ENCODE assay signal across 8 cellular contexts in genomic region chrX:46838482-46838857, GRCh38. TPM values are rescaled to one million over a fixed set of nuclear protein-coding genes. Genes with fewer than 3 reads are reported as not detected.
A peak's percentile ranks its signal among the peaks of the same experiment; 100 is the strongest.
DNase-seq lines count a peak whose midpoint lies in the region; ATAC-seq, FAIRE-seq and TF ChIP-seq lines count a peak whose summit lies in the region.

No MANE protein-coding gene starts in this region.

- DNase-seq in AG09309 (ENCODE audit: low read depth) (no peak), K562 (ENCODE audit: extremely low read depth in 1 of 4, low spot score in 3 of 4) (no peak), mesothelial cell of epicardium (ENCODE audit: low spot score in 2 of 2, unreplicated experiment in 2 of 2) (no peak), HuH-7 (ENCODE audit: low spot score) (no peak)

- H3K27ac ChIP-seq in HUES6 (ENCODE audit: low read depth, low read length): no peak overlapping the region
- H3K27ac ChIP-seq in K562 (ENCODE audit: extremely low read depth, low read depth, low read length): no peak overlapping the region

- no peak for TF ChIP-seq POLR2A in K562 (conservative IDR thresholded peaks at IDR 0.05)
- TF ChIP-seq POLR2A in GM18505 (IDR thresholded peaks at IDR 0.05; ENCODE audit: borderline replicate concordance, extremely low read depth, insufficient read depth, insufficient read length): no peak

- H3K79me2 ChIP-seq in K562 (ENCODE audit: control insufficient read depth, insufficient read depth, low read length): peaks cover 35% of the 10 kb centered on the region

- H3K4me3 ChIP-seq in AG09309 (ENCODE audit: control insufficient read depth, low read depth, low read length) (peak overlapping the region; percentile 50), HUES6 (ENCODE audit: low read depth, low read length) (peak overlapping the region; percentile 78), K562 (peak overlapping the region; percentile 69)

- no peaks in the 10 kb centered on the region for H3K36me3 ChIP-seq in HUES6 (ENCODE audit: control insufficient read depth, insufficient read depth, low read length)
- H3K36me3 ChIP-seq in K562 (ENCODE audit: control insufficient read depth, insufficient read depth, low read length): no peaks in the 10 kb centered on the region

- no peak for FAIRE-seq in K562 (lab: Jason Lieb, UNC)

- peak overlapping the region; percentile 98 for H3K27ac Mint-ChIP-seq in mesothelial cell of epicardium

- BruUV-seq in K562 (replicated peaks; lab: Mats Ljungman, UMichigan): no TSS peak

- H3K9me3 Mint-ChIP-seq in mesothelial cell of epicardium: peaks cover 13% of the 10 kb centered on the region

- TF ChIP-seq CTCF in AG09309 (IDR thresholded peaks at IDR 0.05; ENCODE audit: control insufficient read depth, insufficient read depth, low read depth, low read length, missing control alignments) (no peak), K562 (IDR thresholded peaks at IDR 0.05 in 2 of 3, conservative IDR thresholded peaks at IDR 0.05 in 1 of 3; ENCODE audit: insufficient read depth in 2 of 3, low read depth in 1 of 3, low read length in 3 of 3) (no peak), mesothelial cell of epicardium (IDR thresholded peaks at IDR 0.05; ENCODE audit: unreplicated experiment) (no peak)

- no peak for TF ChIP-seq RAD21 in K562 (CRISPR knock-in tag; conservative IDR thresholded peaks at IDR 0.05 in 1 of 2, IDR thresholded peaks at IDR 0.05 in 1 of 2)

- peak overlapping the region; percentile 97 for H3K4me3 Mint-ChIP-seq in mesothelial cell of epicardium

- H3K4me1 ChIP-seq in HUES6 (ENCODE audit: control insufficient read depth, insufficient read depth, low read length) (peaks cover 11% of the 10 kb centered on the region), K562 (replicated peaks in 1 of 2; ENCODE audit: control insufficient read depth in 2 of 2, insufficient read depth in 2 of 2, low read length in 2 of 2) (no peaks in the 10 kb centered on the region)

- H3K27me3 ChIP-seq in HUES6 (ENCODE audit: control insufficient read depth, insufficient read depth, low read length) (no peaks in the 10 kb centered on the region), K562 (ENCODE audit: control insufficient read depth in 2 of 2, insufficient read depth in 2 of 2, low read length in 2 of 2) (no peaks in the 10 kb centered on the region)

- intact Hi-C loops in K562 (cut with micrococcal nuclease): no loop called here

- no peaks in the 10 kb centered on the region for H3K36me3 Mint-ChIP-seq in mesothelial cell of epicardium

- H3K4me2 ChIP-seq in K562 (ENCODE audit: insufficient read depth, low read length): peak overlapping the region; percentile 35; the same call in 1 of the 2 replicates

- H3K27me3 Mint-ChIP-seq in mesothelial cell of epicardium (ENCODE audit: low read depth): no peaks in the 10 kb centered on the region

- CTCF ChIA-PET in K562 (lab: Yijun Ruan, JAX; ENCODE audit: low intra/inter-chr PET ratio): no interaction called here

- in situ Hi-C loops in K562 (cut with MboI): no loop called here

- no peak for TF ChIP-seq EP300 in K562 (IDR thresholded peaks at IDR 0.05; ENCODE audit: low read length)

- no peak overlapping the region for H2AFZ ChIP-seq in K562 (ENCODE audit: low read depth, low read length)

- ATAC-seq in K562 (no peak), HG02938 (IDR thresholded peaks at IDR 0.05; ENCODE audit: unreplicated experiment) (no peak), GM18505 (IDR thresholded peaks at IDR 0.05; ENCODE audit: unreplicated experiment) (no peak), GM21390 (IDR thresholded peaks at IDR 0.05; ENCODE audit: unreplicated experiment) (no peak)

- peak overlapping the region; percentile 10 for H3K9ac ChIP-seq in HUES6 (ENCODE audit: low read length)
- peak overlapping the region in 1 of 2 experiments; percentile 77; a peak in 1 of 4 replicates for H3K9ac ChIP-seq in K562 (ENCODE audit: insufficient read depth in 1 of 2, low read depth in 2 of 2, low read length in 2 of 2)

- no peaks in the 10 kb centered on the region for H4K20me1 ChIP-seq in K562 (replicated peaks; ENCODE audit: control insufficient read depth, insufficient read depth, low read length)

- H3K9me1 ChIP-seq in K562 (ENCODE audit: control insufficient read depth, insufficient read depth, low read length): no peaks in the 10 kb centered on the region

- POLR2A ChIA-PET in K562 (lab: Yijun Ruan, JAX): no interaction called here

- H3K4me1 Mint-ChIP-seq in mesothelial cell of epicardium: peaks cover 19% of the 10 kb centered on the region

- WGBS in K562 (ENCODE audit: insufficient coverage, low coverage, missing lambda C conversion rate): 0% methylated on average over 1 of the region's 1 CpG

- no peaks in the 10 kb centered on the region for H3K9me3 ChIP-seq in HUES6 (ENCODE audit: control insufficient read depth, insufficient read depth, low read depth, low read length)
- H3K9me3 ChIP-seq in K562 (replicated peaks; ENCODE audit: control insufficient read depth, insufficient read depth, low read depth, low read length): no peaks in the 10 kb centered on the region

TF ChIP-seq in K562, 482 proteins besides CTCF, POLR2A, EP300 and RAD21:
- TF ChIP-seq, protein P1, sequence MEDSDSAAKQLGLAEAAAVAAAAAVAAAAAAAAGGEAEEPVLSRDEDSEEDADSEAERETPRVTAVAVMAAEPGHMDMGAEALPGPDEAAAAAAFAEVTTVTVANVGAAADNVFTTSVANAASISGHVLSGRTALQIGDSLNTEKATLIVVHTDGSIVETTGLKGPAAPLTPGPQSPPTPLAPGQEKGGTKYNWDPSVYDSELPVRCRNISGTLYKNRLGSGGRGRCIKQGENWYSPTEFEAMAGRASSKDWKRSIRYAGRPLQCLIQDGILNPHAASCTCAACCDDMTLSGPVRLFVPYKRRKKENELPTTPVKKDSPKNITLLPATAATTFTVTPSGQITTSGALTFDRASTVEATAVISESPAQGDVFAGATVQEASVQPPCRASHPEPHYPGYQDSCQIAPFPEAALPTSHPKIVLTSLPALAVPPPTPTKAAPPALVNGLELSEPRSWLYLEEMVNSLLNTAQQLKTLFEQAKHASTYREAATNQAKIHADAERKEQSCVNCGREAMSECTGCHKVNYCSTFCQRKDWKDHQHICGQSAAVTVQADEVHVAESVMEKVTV (CRISPR knock-in tag; IDR thresholded peaks at IDR 0.05): no peak
- peak; percentile 27; the same call in 1 of the 2 replicates for TF ChIP-seq ATF3 (IDR thresholded peaks at IDR 0.05)
- no peak for TF ChIP-seq ATF3 (CRISPR knock-in tag; conservative IDR thresholded peaks at IDR 0.05)

RNA-seq across cellular contexts. Expression of gene RP2, which starts 1.6 kb away (rescaled TPM):
- 2.2 and 3.5 TPM in 2 replicates for total RNA-seq in K562 (2011; cell fraction: chromatin; rRNA removed; ENCODE audit: low replicate concordance)
- total RNA-seq in K562 (2011; cell fraction: nucleolus; rRNA removed): 1.0 and 1.4 TPM in 2 replicates
- total RNA-seq in K562 (2011; cell fraction: nucleoplasm; rRNA removed): 2.3 and 3.2 TPM in 2 replicates
- total RNA-seq in K562 (2014; rRNA removed) (2.4 and 3.2 TPM in 2 replicates), K562 (2014; rRNA removed; fragmentation: Illumina TruSeq; extraction: Trizol) (6.3 and 7.2 TPM in 2 replicates), K562 (2015; rRNA removed; fragmentation: Illumina TruSeq; extraction: Trizol) (4.4 and 4.9 TPM in 2 replicates), K562 (2021) (3.4 and 3.5 TPM in 2 replicates), mesothelial cell of epicardium (8.1 to 8.9 TPM (median 8.7 TPM) in 3 replicates)
- polyA plus RNA-seq in K562 (2011; rRNA removed) (5.4 and 6.9 TPM in 2 replicates), K562 (2014; fragmentation: Illumina TruSeq; extraction: Trizol) (3.5 and 3.7 TPM in 2 replicates), K562 (2014; fragmentation: Nextera tagmentation; extraction: Ambion mirVana) (1 to 10 TPM; 2.0 to 2.9 TPM), K562 (2014; rRNA removed) (2.8 and 3.7 TPM in 2 replicates)
- polyA plus RNA-seq in K562 (2011; cell fraction: cytosol; rRNA removed): 1.4 and 3.3 TPM in 2 replicates
- polyA plus RNA-seq in K562 (2011; cell fraction: nucleus; rRNA removed): 0.67 and 1.3 TPM in 2 replicates
- 3.4 and 4.3 TPM in 2 replicates for polyA plus RNA-seq in K562 (2012)
- 7.6 and 9.1 TPM in 2 replicates for polyA minus RNA-seq in K562 (2011; rRNA and poly(A)+ RNA removed)
- polyA minus RNA-seq in K562 (2011; cell fraction: cytosol; rRNA and poly(A)+ RNA removed): 2.2 and 4.6 TPM in 2 replicates
- 1.3 and 2.0 TPM in 2 replicates for polyA minus RNA-seq in K562 (2011; cell fraction: nucleus; rRNA and poly(A)+ RNA removed)
